ENCODE assay signal across 1 cellular context in the genomic region with DNA sequence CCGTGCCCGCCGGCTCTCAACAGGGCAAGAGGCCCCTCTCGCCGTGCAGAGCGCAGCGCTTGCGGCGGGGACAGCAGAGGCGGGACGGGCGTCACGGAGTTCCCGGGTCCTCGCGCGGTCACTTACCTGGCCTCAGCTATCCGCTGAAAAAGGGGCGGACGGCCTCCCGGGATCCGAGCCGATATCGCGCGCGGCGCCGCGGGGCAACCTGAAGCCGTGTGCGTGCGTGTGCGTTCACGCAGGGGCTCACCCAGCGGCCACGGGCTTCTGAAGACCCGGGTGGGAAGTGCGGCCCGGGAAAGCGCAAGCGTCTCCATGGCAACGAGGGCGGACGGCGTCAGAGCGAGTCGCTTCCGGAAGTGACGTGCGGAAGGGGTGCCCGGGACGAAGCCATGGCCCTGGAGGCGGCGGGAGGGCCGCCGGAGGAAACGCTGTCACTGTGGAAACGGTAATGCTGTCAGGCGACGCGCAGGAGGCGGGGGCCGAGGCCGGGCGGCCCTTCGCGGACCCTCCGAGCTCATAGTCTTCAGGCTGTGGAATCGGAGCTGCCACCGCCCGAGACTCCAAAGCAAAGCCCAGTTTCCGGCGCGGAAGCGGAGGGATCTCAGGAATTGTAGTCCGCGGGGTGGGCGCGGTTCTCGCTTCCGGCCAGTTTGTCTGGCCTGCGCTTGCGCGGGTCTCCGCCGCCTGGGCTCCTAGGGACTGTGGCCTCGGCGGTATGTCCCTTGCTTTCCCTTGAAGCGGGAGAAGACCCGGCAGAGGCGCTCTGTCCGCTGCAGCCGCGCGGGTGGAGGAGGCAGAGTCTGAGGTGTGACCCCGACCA.
TF ChIP-seq lines count a peak whose summit lies in the region.

A gene (plus strand): TSS at position 365 of the 823 bp plus-strand sequence. CDS start 28 bp downstream, at position 393.

TF ChIP-seq in HepG2, 621 proteins besides CTCF, POLR2A, EP300 and RAD21 (continued from another document and continues in another):
- TF ChIP-seq, protein P1, sequence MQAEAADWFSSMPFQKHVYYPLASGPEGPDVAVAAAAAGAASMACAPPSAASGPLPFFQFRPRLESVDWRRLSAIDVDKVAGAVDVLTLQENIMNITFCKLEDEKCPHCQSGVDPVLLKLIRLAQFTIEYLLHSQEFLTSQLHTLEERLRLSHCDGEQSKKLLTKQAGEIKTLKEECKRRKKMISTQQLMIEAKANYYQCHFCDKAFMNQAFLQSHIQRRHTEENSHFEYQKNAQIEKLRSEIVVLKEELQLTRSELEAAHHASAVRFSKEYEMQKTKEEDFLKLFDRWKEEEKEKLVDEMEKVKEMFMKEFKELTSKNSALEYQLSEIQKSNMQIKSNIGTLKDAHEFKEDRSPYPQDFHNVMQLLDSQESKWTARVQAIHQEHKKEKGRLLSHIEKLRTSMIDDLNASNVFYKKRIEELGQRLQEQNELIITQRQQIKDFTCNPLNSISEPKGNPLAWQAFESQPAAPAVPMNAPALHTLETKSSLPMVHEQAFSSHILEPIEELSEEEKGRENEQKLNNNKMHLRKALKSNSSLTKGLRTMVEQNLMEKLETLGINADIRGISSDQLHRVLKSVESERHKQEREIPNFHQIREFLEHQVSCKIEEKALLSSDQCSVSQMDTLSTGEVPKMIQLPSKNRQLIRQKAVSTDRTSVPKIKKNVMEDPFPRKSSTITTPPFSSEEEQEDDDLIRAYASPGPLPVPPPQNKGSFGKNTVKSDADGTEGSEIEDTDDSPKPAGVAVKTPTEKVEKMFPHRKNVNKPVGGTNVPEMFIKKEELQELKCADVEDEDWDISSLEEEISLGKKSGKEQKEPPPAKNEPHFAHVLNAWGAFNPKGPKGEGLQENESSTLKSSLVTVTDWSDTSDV (CRISPR knock-in tag; IDR thresholded peaks at IDR 0.05), result peak; percentile 92
- TF ChIP-seq NR2F1 (CRISPR knock-in tag; IDR thresholded peaks at IDR 0.05) (peak in 1 of 2 experiments; percentile 46; a peak in 2 of 4 replicates), JDP2 (CRISPR knock-in tag; IDR thresholded peaks at IDR 0.05; ENCODE audit: borderline replicate concordance) (no peak), RBM22 (optimal IDR thresholded peaks at IDR 0.05; ENCODE audit: low read length) (no peak), ZNF335 (CRISPR knock-in tag; IDR thresholded peaks at IDR 0.05) (peak; percentile 98), HNF4A (CRISPR knock-in tag; IDR thresholded peaks at IDR 0.05) (no peak), SP140L (CRISPR knock-in tag; IDR thresholded peaks at IDR 0.05; ENCODE audit: borderline replicate concordance) (no peak), TARDBP (CRISPR knock-in tag; IDR thresholded peaks at IDR 0.05) (peak; percentile 99), ZNF768 (CRISPR knock-in tag; IDR thresholded peaks at IDR 0.05) (no peak; the same call in 1 of the 2 replicates), PAF1 (CRISPR knock-in tag; IDR thresholded peaks at IDR 0.05) (no peak), ZFAT (CRISPR knock-in tag; conservative IDR thresholded peaks at IDR 0.05) (no peak), ZNF605 (CRISPR knock-in tag; IDR thresholded peaks at IDR 0.05) (peak; percentile 32), NR2F2 (IDR thresholded peaks at IDR 0.05; ENCODE audit: borderline replicate concordance, low read depth) (no peak; the same call in 1 of the 2 replicates), STAG1 (CRISPR knock-in tag; IDR thresholded peaks at IDR 0.05) (no peak), ATF7-NPFF (CRISPR knock-in tag; IDR thresholded peaks at IDR 0.05; ENCODE audit: low read depth) (peak; percentile 84), JUN (CRISPR knock-in tag; IDR thresholded peaks at IDR 0.05) (peak; percentile 53; the same call in 1 of the 2 replicates), ZFP37 (CRISPR knock-in tag; IDR thresholded peaks at IDR 0.05; ENCODE audit: borderline replicate concordance) (peak; percentile 75; the same call in 1 of the 2 replicates), CCDC6 (CRISPR knock-in tag; IDR thresholded peaks at IDR 0.05) (no peak), PITX1 (CRISPR knock-in tag; IDR thresholded peaks at IDR 0.05) (peak; percentile 50)
- TF ChIP-seq, protein P2, sequence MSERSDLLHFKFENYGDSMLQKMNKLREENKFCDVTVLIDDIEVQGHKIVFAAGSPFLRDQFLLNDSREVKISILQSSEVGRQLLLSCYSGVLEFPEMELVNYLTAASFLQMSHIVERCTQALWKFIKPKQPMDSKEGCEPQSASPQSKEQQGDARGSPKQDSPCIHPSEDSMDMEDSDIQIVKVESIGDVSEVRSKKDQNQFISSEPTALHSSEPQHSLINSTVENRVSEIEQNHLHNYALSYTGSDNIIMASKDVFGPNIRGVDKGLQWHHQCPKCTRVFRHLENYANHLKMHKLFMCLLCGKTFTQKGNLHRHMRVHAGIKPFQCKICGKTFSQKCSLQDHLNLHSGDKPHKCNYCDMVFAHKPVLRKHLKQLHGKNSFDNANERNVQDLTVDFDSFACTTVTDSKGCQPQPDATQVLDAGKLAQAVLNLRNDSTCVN (CRISPR knock-in tag; IDR thresholded peaks at IDR 0.05; ENCODE audit: borderline replicate concordance), result peak; percentile 38; the same call in 1 of the 2 replicates
- TF ChIP-seq, protein P3, sequence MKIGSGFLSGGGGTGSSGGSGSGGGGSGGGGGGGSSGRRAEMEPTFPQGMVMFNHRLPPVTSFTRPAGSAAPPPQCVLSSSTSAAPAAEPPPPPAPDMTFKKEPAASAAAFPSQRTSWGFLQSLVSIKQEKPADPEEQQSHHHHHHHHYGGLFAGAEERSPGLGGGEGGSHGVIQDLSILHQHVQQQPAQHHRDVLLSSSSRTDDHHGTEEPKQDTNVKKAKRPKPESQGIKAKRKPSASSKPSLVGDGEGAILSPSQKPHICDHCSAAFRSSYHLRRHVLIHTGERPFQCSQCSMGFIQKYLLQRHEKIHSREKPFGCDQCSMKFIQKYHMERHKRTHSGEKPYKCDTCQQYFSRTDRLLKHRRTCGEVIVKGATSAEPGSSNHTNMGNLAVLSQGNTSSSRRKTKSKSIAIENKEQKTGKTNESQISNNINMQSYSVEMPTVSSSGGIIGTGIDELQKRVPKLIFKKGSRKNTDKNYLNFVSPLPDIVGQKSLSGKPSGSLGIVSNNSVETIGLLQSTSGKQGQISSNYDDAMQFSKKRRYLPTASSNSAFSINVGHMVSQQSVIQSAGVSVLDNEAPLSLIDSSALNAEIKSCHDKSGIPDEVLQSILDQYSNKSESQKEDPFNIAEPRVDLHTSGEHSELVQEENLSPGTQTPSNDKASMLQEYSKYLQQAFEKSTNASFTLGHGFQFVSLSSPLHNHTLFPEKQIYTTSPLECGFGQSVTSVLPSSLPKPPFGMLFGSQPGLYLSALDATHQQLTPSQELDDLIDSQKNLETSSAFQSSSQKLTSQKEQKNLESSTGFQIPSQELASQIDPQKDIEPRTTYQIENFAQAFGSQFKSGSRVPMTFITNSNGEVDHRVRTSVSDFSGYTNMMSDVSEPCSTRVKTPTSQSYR (CRISPR knock-in tag; IDR thresholded peaks at IDR 0.05; ENCODE audit: borderline replicate concordance), result no peak
- TF ChIP-seq, protein P4, sequence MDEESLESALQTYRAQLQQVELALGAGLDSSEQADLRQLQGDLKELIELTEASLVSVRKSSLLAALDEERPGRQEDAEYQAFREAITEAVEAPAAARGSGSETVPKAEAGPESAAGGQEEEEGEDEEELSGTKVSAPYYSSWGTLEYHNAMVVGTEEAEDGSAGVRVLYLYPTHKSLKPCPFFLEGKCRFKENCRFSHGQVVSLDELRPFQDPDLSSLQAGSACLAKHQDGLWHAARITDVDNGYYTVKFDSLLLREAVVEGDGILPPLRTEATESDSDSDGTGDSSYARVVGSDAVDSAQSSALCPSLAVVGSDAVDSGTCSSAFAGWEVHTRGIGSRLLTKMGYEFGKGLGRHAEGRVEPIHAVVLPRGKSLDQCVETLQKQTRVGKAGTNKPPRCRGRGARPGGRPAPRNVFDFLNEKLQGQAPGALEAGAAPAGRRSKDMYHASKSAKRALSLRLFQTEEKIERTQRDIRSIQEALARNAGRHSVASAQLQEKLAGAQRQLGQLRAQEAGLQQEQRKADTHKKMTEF (CRISPR knock-in tag; IDR thresholded peaks at IDR 0.05), result peak; percentile 100
- TF ChIP-seq, protein P5, sequence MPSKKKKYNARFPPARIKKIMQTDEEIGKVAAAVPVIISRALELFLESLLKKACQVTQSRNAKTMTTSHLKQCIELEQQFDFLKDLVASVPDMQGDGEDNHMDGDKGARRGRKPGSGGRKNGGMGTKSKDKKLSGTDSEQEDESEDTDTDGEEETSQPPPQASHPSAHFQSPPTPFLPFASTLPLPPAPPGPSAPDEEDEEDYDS (CRISPR knock-in tag; IDR thresholded peaks at IDR 0.05), result peak; percentile 66; the same call in 1 of the 2 replicates
- TF ChIP-seq, protein P6, sequence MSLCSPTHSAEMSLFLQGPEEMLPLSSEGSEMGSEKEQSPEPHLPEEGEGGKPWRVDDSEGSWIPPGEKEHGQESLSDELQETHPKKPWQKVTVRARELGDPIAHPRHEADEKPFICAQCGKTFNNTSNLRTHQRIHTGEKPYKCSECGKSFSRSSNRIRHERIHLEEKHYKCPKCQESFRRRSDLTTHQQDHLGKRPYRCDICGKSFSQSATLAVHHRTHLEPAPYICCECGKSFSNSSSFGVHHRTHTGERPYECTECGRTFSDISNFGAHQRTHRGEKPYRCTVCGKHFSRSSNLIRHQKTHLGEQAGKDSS (CRISPR knock-in tag; IDR thresholded peaks at IDR 0.05; ENCODE audit: borderline replicate concordance, low read depth), result peak; percentile 82
- TF ChIP-seq, protein P7, sequence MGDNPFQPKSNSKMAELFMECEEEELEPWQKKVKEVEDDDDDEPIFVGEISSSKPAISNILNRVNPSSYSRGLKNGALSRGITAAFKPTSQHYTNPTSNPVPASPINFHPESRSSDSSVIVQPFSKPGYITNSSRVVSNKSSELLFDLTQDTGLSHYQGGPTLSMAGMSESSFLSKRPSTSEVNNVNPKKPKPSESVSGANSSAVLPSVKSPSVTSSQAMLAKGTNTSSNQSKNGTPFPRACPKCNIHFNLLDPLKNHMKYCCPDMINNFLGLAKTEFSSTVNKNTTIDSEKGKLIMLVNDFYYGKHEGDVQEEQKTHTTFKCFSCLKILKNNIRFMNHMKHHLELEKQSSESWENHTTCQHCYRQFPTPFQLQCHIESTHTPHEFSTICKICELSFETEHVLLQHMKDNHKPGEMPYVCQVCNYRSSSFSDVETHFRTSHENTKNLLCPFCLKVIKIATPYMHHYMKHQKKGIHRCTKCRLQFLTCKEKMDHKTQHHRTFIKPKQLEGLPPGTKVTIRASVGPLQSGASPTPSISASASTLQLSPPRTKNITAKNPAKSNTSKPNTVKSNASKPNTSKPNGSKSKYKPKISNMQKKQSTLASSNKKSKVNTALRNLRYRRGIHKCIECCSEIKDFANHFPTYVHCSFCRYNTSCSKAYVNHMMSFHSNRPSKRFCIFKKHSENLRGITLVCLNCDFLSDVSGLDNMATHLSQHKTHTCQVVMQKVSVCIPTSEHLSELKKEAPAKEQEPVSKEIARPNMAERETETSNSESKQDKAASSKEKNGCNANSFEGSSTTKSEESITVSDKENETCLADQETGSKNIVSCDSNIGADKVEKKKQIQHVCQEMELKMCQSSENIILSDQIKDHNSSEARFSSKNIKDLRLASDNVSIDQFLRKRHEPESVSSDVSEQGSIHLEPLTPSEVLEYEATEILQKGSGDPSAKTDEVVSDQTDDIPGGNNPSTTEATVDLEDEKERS (CRISPR knock-in tag; IDR thresholded peaks at IDR 0.05), result peak; percentile 10; the same call in 1 of the 2 replicates
- TF ChIP-seq, protein P8, sequence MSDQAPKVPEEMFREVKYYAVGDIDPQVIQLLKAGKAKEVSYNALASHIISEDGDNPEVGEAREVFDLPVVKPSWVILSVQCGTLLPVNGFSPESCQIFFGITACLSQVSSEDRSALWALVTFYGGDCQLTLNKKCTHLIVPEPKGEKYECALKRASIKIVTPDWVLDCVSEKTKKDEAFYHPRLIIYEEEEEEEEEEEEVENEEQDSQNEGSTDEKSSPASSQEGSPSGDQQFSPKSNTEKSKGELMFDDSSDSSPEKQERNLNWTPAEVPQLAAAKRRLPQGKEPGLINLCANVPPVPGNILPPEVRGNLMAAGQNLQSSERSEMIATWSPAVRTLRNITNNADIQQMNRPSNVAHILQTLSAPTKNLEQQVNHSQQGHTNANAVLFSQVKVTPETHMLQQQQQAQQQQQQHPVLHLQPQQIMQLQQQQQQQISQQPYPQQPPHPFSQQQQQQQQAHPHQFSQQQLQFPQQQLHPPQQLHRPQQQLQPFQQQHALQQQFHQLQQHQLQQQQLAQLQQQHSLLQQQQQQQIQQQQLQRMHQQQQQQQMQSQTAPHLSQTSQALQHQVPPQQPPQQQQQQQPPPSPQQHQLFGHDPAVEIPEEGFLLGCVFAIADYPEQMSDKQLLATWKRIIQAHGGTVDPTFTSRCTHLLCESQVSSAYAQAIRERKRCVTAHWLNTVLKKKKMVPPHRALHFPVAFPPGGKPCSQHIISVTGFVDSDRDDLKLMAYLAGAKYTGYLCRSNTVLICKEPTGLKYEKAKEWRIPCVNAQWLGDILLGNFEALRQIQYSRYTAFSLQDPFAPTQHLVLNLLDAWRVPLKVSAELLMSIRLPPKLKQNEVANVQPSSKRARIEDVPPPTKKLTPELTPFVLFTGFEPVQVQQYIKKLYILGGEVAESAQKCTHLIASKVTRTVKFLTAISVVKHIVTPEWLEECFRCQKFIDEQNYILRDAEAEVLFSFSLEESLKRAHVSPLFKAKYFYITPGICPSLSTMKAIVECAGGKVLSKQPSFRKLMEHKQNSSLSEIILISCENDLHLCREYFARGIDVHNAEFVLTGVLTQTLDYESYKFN (CRISPR knock-in tag; conservative IDR thresholded peaks at IDR 0.05), result peak; percentile 39
- TF ChIP-seq, protein P9, sequence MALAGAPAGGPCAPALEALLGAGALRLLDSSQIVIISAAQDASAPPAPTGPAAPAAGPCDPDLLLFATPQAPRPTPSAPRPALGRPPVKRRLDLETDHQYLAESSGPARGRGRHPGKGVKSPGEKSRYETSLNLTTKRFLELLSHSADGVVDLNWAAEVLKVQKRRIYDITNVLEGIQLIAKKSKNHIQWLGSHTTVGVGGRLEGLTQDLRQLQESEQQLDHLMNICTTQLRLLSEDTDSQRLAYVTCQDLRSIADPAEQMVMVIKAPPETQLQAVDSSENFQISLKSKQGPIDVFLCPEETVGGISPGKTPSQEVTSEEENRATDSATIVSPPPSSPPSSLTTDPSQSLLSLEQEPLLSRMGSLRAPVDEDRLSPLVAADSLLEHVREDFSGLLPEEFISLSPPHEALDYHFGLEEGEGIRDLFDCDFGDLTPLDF (CRISPR knock-in tag; IDR thresholded peaks at IDR 0.05), result peak; percentile 78; the same call in 1 of the 2 replicates
- TF ChIP-seq, protein P10, sequence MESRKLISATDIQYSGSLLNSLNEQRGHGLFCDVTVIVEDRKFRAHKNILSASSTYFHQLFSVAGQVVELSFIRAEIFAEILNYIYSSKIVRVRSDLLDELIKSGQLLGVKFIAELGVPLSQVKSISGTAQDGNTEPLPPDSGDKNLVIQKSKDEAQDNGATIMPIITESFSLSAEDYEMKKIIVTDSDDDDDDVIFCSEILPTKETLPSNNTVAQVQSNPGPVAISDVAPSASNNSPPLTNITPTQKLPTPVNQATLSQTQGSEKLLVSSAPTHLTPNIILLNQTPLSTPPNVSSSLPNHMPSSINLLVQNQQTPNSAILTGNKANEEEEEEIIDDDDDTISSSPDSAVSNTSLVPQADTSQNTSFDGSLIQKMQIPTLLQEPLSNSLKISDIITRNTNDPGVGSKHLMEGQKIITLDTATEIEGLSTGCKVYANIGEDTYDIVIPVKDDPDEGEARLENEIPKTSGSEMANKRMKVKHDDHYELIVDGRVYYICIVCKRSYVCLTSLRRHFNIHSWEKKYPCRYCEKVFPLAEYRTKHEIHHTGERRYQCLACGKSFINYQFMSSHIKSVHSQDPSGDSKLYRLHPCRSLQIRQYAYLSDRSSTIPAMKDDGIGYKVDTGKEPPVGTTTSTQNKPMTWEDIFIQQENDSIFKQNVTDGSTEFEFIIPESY (CRISPR knock-in tag; IDR thresholded peaks at IDR 0.05), result no peak
